ENCODE assay signal across 14 cellular contexts in the genomic region with DNA sequence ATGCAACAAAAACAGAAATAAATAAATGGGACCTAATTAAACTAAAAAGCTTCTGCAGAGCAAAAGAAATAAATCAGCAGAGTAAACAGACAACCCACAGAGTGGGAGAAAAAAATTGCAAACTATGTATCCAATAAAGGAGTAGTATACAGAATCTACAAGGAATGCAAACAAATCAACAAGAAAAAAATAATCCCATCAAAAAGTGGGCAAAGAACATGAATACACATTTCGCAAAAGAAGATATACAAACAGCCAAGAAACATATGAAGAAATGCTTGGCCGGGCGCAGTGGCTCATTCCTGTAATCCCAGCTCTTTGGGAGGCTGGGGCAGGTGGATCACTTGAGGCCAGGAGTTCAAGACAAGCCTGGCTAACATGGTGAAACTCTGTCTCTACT. TPM values are rescaled to one million over a fixed set of nuclear protein-coding genes. Genes with fewer than 3 reads are reported as not detected.
"Had no signal": no experiment of that assay in that cellular context is flagged by ENCODE, and none has a peak within 500 bp of the region (broad histone marks: within the 10 kb centered on the region; RNA-seq: fewer than 3 reads in every experiment).

No MANE protein-coding gene starts in this region.

RNA-seq across cellular contexts. Expression of a gene that starts 10.0 kb away (rescaled TPM):
- total RNA-seq: subcutaneous adipose tissue, suprapubic skin, temporal lobe, testis, thoracic aorta, thyroid gland, tibial nerve, transverse colon, upper lobe of right lung, ureter, urinary bladder, uterus, vagina had no signal
- polyA plus RNA-seq: thymus, urinary bladder had no signal
